ENCODE assay signal across 23 cellular contexts in the genomic region with DNA sequence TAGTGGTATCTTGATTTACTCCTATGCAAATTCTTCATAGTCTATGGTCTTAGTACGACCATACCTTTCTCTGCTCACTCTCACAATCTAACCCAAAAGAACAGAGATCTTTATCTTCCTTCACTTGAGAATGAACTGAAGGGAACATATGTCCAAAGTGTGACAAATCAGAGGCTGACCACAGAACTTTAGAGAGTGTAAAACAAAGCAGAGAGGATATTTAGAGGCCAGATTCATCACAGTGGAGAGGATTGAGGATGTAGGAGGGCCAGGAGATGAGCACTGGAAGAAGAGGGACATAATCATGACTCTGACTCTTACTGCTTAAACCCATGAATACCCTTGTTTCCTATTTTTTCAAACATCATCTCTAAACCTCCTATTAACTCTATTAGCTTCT.
"Had no signal": no experiment of that assay in that cellular context is flagged by ENCODE, and none has a peak within 500 bp of the region (broad histone marks: within the 10 kb centered on the region; RNA-seq: fewer than 3 reads in every experiment).

No MANE protein-coding gene starts in this region.

- H3K4me1 ChIP-seq: left lung, lower lobe of right lung, right atrium auricular region, right lobe of liver, stomach, testis, thyroid gland, transverse colon, upper lobe of left lung, vagina had no signal

- H3K9me3 ChIP-seq: left lung, lower lobe of right lung, ovary, right atrium auricular region, right lobe of liver, stomach, testis, thyroid gland, transverse colon, upper lobe of left lung, vagina had no signal

- DNase-seq: hypothalamus; immature natural killer cell; kidney; left colon; left lung; lower lobe of right lung; mammary epithelial cell; mesenchymal stem cell; naive thymus-derived CD8-positive, alpha-beta T cell; ovary; right lobe of liver; stimulated activated CD4-positive, alpha-beta T cell treated with anti-CD3 and anti-CD28 coated beads, Interleukin-1b, Interleukin-23, amount 100 ng/mL, for 48 hours; stimulated activated CD4-positive, alpha-beta T cell treated with anti-CD3 and anti-CD28 coated beads, Interleukin-4, amount 100 ng/mL, for 1 hour; stimulated activated naive B cell treated with anti-CD40 and anti-IgM and Interleukin-4, amounts not matched to agents 10 μg/mL and 1 μg/mL and 100 μg/mL, for 72 hours; stimulated activated naive CD8-positive, alpha-beta T cell treated with anti-CD3 and anti-CD28 coated beads, Interleukin-15, Interleukin-2, amounts not matched to agents 100 U/mL and 50 U/mL, for 24 hours; stomach; testis; thyroid gland; transverse colon; upper lobe of left lung had no signal

- H3K36me3 ChIP-seq: left lung, lower lobe of right lung, ovary, right atrium auricular region, right lobe of liver, stomach, thyroid gland, transverse colon, upper lobe of left lung, vagina had no signal

- ATAC-seq: left colon; left lung; lower lobe of right lung; naive thymus-derived CD8-positive, alpha-beta T cell; right lobe of liver; stimulated activated naive B cell treated with anti-CD40 and anti-IgM and Interleukin-4, amounts not matched to agents 10 μg/mL and 1 μg/mL and 100 μg/mL, for 72 hours; stimulated activated naive CD8-positive, alpha-beta T cell treated with anti-CD3 and anti-CD28 coated beads, Interleukin-15, Interleukin-2, amounts not matched to agents 100 U/mL and 50 U/mL, for 24 hours had no signal

- H3K27me3 ChIP-seq: left lung, ovary, right atrium auricular region, right lobe of liver, stomach, testis, thyroid gland, transverse colon, upper lobe of left lung, vagina had no signal

- H3K4me3 ChIP-seq: left lung, lower lobe of right lung, ovary, right atrium auricular region, right lobe of liver, smooth muscle cell, stomach, testis, thyroid gland, transverse colon, upper lobe of left lung, vagina had no signal
